In the genomic region with DNA sequence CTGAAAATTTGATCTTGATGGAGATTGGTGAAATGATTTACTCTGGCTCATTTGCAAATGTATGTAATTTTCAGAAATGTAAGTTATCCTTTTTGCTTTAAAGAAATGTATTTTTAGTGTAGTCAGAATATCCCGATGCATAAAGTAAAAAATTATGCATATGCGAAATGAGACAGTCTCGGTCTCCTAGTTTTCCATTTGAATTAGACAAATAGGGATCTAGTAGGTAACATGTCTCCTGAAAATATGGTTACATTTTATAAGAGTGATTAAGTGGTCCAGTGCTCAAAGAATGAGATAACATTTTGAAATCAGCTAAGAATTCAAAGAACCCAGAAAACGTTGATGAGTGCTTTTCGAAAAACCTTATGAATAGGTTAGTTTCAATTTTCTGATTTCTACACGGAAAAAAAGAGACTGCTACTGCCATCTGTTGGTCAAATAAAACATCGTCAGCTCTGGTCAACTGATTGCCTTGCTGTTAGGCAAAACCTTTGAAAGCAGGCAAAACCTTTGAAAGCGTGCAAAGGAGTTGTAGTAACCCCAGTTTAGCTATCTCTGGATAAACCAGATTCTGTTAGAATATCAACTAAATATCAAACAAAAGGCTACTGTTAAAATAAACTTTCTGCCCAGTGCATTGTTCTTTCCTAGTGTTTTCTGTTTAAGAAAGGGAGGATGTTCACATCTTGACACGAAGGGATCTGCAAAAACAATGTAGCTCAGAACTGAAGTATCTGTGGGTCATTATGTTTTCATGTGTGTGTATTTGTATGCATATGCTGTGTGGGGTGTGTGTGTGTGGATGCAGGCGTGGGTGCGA, we compare ENCODE assay signal across 8 cellular contexts. TPM values are rescaled to one million over a fixed set of nuclear protein-coding genes. Genes with fewer than 3 reads are reported as not detected.
DNase-seq lines count a peak whose midpoint lies in the region; ATAC-seq and TF ChIP-seq lines count a peak whose summit lies in the region.

No MANE protein-coding gene starts in this region.

- H3K4me3 Mint-ChIP-seq in CD4-positive, alpha-beta memory T cell = peak overlapping the region in 7 of 8 donors; percentile 29 to 71 (median 46)
- no peak overlapping the region for H3K4me3 Mint-ChIP-seq in activated CD4-positive, alpha-beta T cell treated with anti-CD3 and anti-CD28 coated beads, Interleukin-2, amount 10 ng/mL, durations not matched to agents 7 days and 5 days
- no peak overlapping the region for H3K4me3 Mint-ChIP-seq in progenitor cell of endocrine pancreas (ENCODE audit: low read depth)

- H3K36me3 ChIP-seq in CD4-positive, alpha-beta memory T cell (ENCODE audit: insufficient read depth, low read length) = no peaks in the 10 kb centered on the region

- peak; percentile 80 for ATAC-seq in GM18508 (IDR thresholded peaks at IDR 0.05; ENCODE audit: insufficient read depth, unreplicated experiment)
- peak; percentile 95 for ATAC-seq in HG02885 (IDR thresholded peaks at IDR 0.05; ENCODE audit: poor library complexity, unreplicated experiment)

- DNase-seq in CD4-positive, alpha-beta memory T cell = peak in 4 of 5 donors; percentile 10 to 43 (median 20)
- peak; percentile 14 for DNase-seq in NCI-H1694 treated with DMSO at 0.1 percent for 48 hours (lab: John Stamatoyannopoulos, UW)
- peak; percentile 48 for DNase-seq in activated CD4-positive, alpha-beta T cell treated with anti-CD3 and anti-CD28 coated beads, Interleukin-2, amount 10 ng/mL, durations not matched to agents 7 days and 5 days
- peak; percentile 45 for DNase-seq in foreskin melanocyte
- DNase-seq in progenitor cell of endocrine pancreas (ENCODE audit: low spot score, unreplicated experiment) = no peak
- no peak for DNase-seq in GOT3 (lab: John Stamatoyannopoulos, UW)

- peaks cover 0 to 4% (median 3%) of the 10 kb centered on the region in 4 donors for H3K4me1 Mint-ChIP-seq in CD4-positive, alpha-beta memory T cell
- peaks cover 4% of the 10 kb centered on the region for H3K4me1 Mint-ChIP-seq in activated CD4-positive, alpha-beta T cell treated with anti-CD3 and anti-CD28 coated beads, Interleukin-2, amount 10 ng/mL, durations not matched to agents 7 days and 5 days
- no peaks in the 10 kb centered on the region for H3K4me1 Mint-ChIP-seq in progenitor cell of endocrine pancreas (ENCODE audit: low read depth)

- POLR2A ChIA-PET in CD4-positive, alpha-beta memory T cell (lab: Charles Lee; ENCODE audit: partially characterized antibody) = no interaction called here
- POLR2A ChIA-PET in activated CD4-positive, alpha-beta T cell treated with anti-CD3 and anti-CD28 coated beads, Interleukin-2, amount 10 ng/mL, durations not matched to agents 7 days and 5 days (lab: Charles Lee) = interaction anchor here (0.6 kb wide), 1 partner anchor 515 kb away, joined by 4 read pairs; no protein-coding TSS in a partner anchor

- H3K27ac ChIP-seq in CD4-positive, alpha-beta memory T cell (ENCODE audit: low read depth, low read length) = no peak overlapping the region

- intact Hi-C loops in CD4-positive, alpha-beta memory T cell (cut with micrococcal nuclease) = no loop called here

- CTCF ChIA-PET in CD4-positive, alpha-beta memory T cell (lab: Charles Lee; ENCODE audit: partially characterized antibody) = interaction anchor here (0.7 to 2.2 kb wide), 10 partner anchors 8 to 71 kb away, joined by 3 to 9 read pairs (median 3); no protein-coding TSS in a partner anchor
- CTCF ChIA-PET in activated CD4-positive, alpha-beta T cell treated with anti-CD3 and anti-CD28 coated beads, Interleukin-2, amount 10 ng/mL, durations not matched to agents 7 days and 5 days (lab: Charles Lee) = interaction anchor here (0.6 kb wide), 1 partner anchor 199 kb away, joined by 3 read pairs; no protein-coding TSS in a partner anchor

- peaks cover 8 to 9% of the 10 kb centered on the region in 2 donors for H3K27me3 Mint-ChIP-seq in CD4-positive, alpha-beta memory T cell
- H3K27me3 Mint-ChIP-seq in activated CD4-positive, alpha-beta T cell treated with anti-CD3 and anti-CD28 coated beads, Interleukin-2, amount 10 ng/mL, durations not matched to agents 7 days and 5 days = peaks cover 16% of the 10 kb centered on the region
- peaks cover 3% of the 10 kb centered on the region for H3K27me3 Mint-ChIP-seq in progenitor cell of endocrine pancreas

- no peaks in the 10 kb centered on the region for H3K27me3 ChIP-seq in CD4-positive, alpha-beta memory T cell (ENCODE audit: insufficient read depth, low read length)

- H3K27ac Mint-ChIP-seq in CD4-positive, alpha-beta memory T cell = no peak overlapping the region
- no peak overlapping the region for H3K27ac Mint-ChIP-seq in activated CD4-positive, alpha-beta T cell treated with anti-CD3 and anti-CD28 coated beads, Interleukin-2, amount 10 ng/mL, durations not matched to agents 7 days and 5 days
- peak overlapping the region; percentile 57 for H3K27ac Mint-ChIP-seq in progenitor cell of endocrine pancreas

- no peak overlapping the region for H3K4me3 ChIP-seq in CD4-positive, alpha-beta memory T cell (ENCODE audit: low read length in 2 of 2)

- no peaks in the 10 kb centered on the region for H3K9me3 ChIP-seq in CD4-positive, alpha-beta memory T cell (ENCODE audit: control insufficient read depth in 1 of 2, low read length in 2 of 2)

- H3K9me3 Mint-ChIP-seq in CD4-positive, alpha-beta memory T cell = no peaks in the 10 kb centered on the region
- no peaks in the 10 kb centered on the region for H3K9me3 Mint-ChIP-seq in activated CD4-positive, alpha-beta T cell treated with anti-CD3 and anti-CD28 coated beads, Interleukin-2, amount 10 ng/mL, durations not matched to agents 7 days and 5 days
- H3K9me3 Mint-ChIP-seq in progenitor cell of endocrine pancreas (ENCODE audit: low read depth) = peaks cover 6% of the 10 kb centered on the region

- H3K36me3 Mint-ChIP-seq in CD4-positive, alpha-beta memory T cell = no peaks in the 10 kb centered on the region
- H3K36me3 Mint-ChIP-seq in activated CD4-positive, alpha-beta T cell treated with anti-CD3 and anti-CD28 coated beads, Interleukin-2, amount 10 ng/mL, durations not matched to agents 7 days and 5 days (ENCODE audit: low read depth) = no peaks in the 10 kb centered on the region
- H3K36me3 Mint-ChIP-seq in progenitor cell of endocrine pancreas (ENCODE audit: insufficient read depth) = no peaks in the 10 kb centered on the region

- no peaks in the 10 kb centered on the region for H3K4me1 ChIP-seq in CD4-positive, alpha-beta memory T cell (ENCODE audit: insufficient read depth, low read length)

- TF ChIP-seq CTCF in progenitor cell of endocrine pancreas (IDR thresholded peaks at IDR 0.05; ENCODE audit: unreplicated experiment) = peak; percentile 75

RNA-seq across cellular contexts. Expression of a gene that starts 59.3 kb away (rescaled TPM):
- 10 to 100 TPM; 25.9 to 30.8 TPM for total RNA-seq in CD4-positive, alpha-beta memory T cell
- 10 to 100 TPM; 47.3 to 51.1 TPM for polyA plus RNA-seq in CD4-positive, alpha-beta memory T cell
- total RNA-seq in activated CD4-positive, alpha-beta T cell treated with anti-CD3 and anti-CD28 coated beads, Interleukin-2, amount 10 ng/mL, durations not matched to agents 7 days and 5 days = 10 to 100 TPM; 21.2 to 24.1 TPM
- total RNA-seq in progenitor cell of endocrine pancreas = 30.9 and 34.9 TPM in 2 replicates

Comparison
In these comparisons a context has a peak if more than half of its experiments do, and no peak if none do; other contexts are left out.
1. DNase-seq: peak in CD4-positive, alpha-beta memory T cell (4 of 5), NCI-H1694 treated with DMSO at 0.1 percent for 48 hours (single experiment), activated CD4-positive, alpha-beta T cell treated with anti-CD3 and anti-CD28 coated beads, Interleukin-2, amount 10 ng/mL, durations not matched to agents 7 days and 5 days (single experiment) and foreskin melanocyte (single experiment); none in progenitor cell of endocrine pancreas (single experiment) and GOT3 (single experiment).
2. H3K4me3 Mint-ChIP-seq: peak in CD4-positive, alpha-beta memory T cell (7 of 8); none in activated CD4-positive, alpha-beta T cell treated with anti-CD3 and anti-CD28 coated beads, Interleukin-2, amount 10 ng/mL, durations not matched to agents 7 days and 5 days (single experiment) and progenitor cell of endocrine pancreas (single experiment).